In the genomic region with DNA sequence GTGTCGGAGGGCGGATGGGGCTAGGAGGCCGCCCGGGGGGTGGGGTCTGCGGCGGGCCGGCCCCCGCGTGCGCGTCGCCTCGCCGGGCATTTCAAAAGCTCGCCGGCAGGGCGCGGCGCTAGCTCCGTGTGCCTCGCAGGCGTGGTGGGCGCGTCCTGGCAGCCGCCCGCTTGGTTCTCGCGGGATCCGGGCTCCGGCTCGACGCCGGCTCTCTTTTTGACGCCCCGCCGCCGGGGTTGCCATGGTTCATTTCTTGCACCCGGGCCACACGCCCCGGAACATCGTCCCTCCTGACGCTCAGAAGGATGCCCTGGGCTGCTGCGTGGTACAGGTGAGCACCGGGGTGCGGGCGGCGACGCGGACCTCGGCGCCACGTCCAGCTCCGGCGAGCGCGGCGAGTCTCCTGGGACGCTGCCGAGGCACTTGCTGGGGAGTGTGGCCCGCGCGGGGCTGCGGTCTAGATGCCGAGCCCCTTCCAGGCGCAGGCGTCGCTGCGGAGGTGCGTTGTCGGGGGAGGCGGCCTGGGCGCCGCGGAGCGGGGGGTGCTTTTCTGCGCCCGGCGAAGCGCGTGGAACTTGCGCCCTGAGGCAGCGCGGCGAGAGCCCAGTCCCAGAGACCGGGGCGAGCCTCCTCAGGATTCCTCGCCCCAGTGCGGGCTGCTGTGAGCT, we compare ENCODE assay signal across 8 cellular contexts. TPM values are rescaled to one million over a fixed set of nuclear protein-coding genes. Genes with fewer than 3 reads are reported as not detected.
DNase-seq lines count a peak whose midpoint lies in the region; ATAC-seq and TF ChIP-seq lines count a peak whose summit lies in the region.

Gene ZYG11A, plus strand, starts transcription at position 118 of the 668 bp plus-strand sequence. Its CDS starts 124 bp downstream, at position 242.

- peak within 1 kb of the TSS; percentile 83 for H2AFZ ChIP-seq in hepatocyte
- peak within 1 kb of the TSS; percentile 89 for H2AFZ ChIP-seq in smooth muscle cell (ENCODE audit: low read depth)

- TF ChIP-seq EP300 in Ishikawa (IDR thresholded peaks at IDR 0.05; ENCODE audit: borderline replicate concordance) = no peak

- H3K4me1 ChIP-seq in hepatocyte (ENCODE audit: insufficient read depth) = no peaks in the 10 kb centered on the region
- peaks cover 3% of the 10 kb centered on the region for H3K4me1 ChIP-seq in smooth muscle cell (ENCODE audit: low read depth)

- no peaks in the 10 kb centered on the region for H3K9me2 ChIP-seq in hepatocyte (replicated peaks; ENCODE audit: insufficient read depth)

- H3K9me3 ChIP-seq in SK-N-MC (ENCODE audit: low read depth, low read length) (no peaks in the 10 kb centered on the region), hepatocyte (ENCODE audit: low read depth) (no peaks in the 10 kb centered on the region), smooth muscle cell (replicated peaks; ENCODE audit: low read depth) (no peaks in the 10 kb centered on the region)

- H4K20me1 ChIP-seq in hepatocyte (ENCODE audit: insufficient read depth, poor library complexity, severe bottlenecking) = no peaks in the 10 kb centered on the region
- no peaks in the 10 kb centered on the region for H4K20me1 ChIP-seq in smooth muscle cell (ENCODE audit: low read depth)

- no peaks in the 10 kb centered on the region for H3F3A ChIP-seq in smooth muscle cell (ENCODE audit: low read depth)

- H3K9ac ChIP-seq in SK-N-MC (ENCODE audit: insufficient read length) (no peak within 1 kb of the TSS), smooth muscle cell (ENCODE audit: low read depth) (no peak within 1 kb of the TSS)

- TF ChIP-seq CTCF in hepatocyte (IDR thresholded peaks at IDR 0.05; ENCODE audit: poor library complexity) (no peak), smooth muscle cell (IDR thresholded peaks at IDR 0.05; ENCODE audit: borderline replicate concordance, insufficient read depth, poor library complexity, severe bottlenecking) (peak; percentile 22)

- H3K27me3 ChIP-seq in hepatocyte (peaks cover 13% of the 10 kb centered on the region), smooth muscle cell (ENCODE audit: low read depth) (peaks cover 35% of the 10 kb centered on the region)

- no peak within 1 kb of the TSS for H3K27ac ChIP-seq in SK-N-MC
- H3K27ac ChIP-seq in hepatocyte = peak within 1 kb of the TSS; percentile 19
- no peak within 1 kb of the TSS for H3K27ac ChIP-seq in smooth muscle cell (ENCODE audit: low read depth)

- 3% methylated on average over 56 of the region's 88 CpGs for WGBS in hepatocyte (ENCODE audit: low lambda C conversion rate, missing lambda C conversion rate)
- WGBS in smooth muscle cell (ENCODE audit: low lambda C conversion rate) = 2% methylated on average over 65 of the region's 88 CpGs

- H3K4me3 ChIP-seq in SK-N-MC (peak within 1 kb of the TSS; percentile 70), hepatocyte (peak within 1 kb of the TSS; percentile 38), smooth muscle cell (peak within 1 kb of the TSS; percentile 55)

- H3K4me2 ChIP-seq in hepatocyte (peak within 1 kb of the TSS; percentile 92), smooth muscle cell (peak within 1 kb of the TSS; percentile 88)

- peak; percentile 97 for DNase-seq in D341Med (ENCODE audit: low spot score)
- no peak for DNase-seq in SK-N-MC (ENCODE audit: low read depth, low spot score)
- peak; percentile 42 for DNase-seq in activated naive CD8-positive, alpha-beta T cell treated with anti-CD3 and anti-CD28 coated beads, Interleukin-2, amount 50 U/mL, for 16 hours (ENCODE audit: low read depth, low spot score)
- peak; percentile 93 for DNase-seq in hepatocyte (ENCODE audit: low spot score)
- DNase-seq in smooth muscle cell (lab: John Stamatoyannopoulos, UW; ENCODE audit: unreplicated experiment) = no peak

- ATAC-seq in GM21447 (IDR thresholded peaks at IDR 0.05; ENCODE audit: unreplicated experiment) (peak; percentile 79), HG03097 (IDR thresholded peaks at IDR 0.05; ENCODE audit: low FRiP score, unreplicated experiment) (no peak)

- no peaks in the 10 kb centered on the region for H3K79me2 ChIP-seq in hepatocyte
- H3K79me2 ChIP-seq in smooth muscle cell (ENCODE audit: low read depth) = no peaks in the 10 kb centered on the region

- H3K36me3 ChIP-seq in SK-N-MC (ENCODE audit: insufficient read depth, low read length) (no peaks in the 10 kb centered on the region), hepatocyte (replicated peaks; ENCODE audit: insufficient read depth, low read depth) (no peaks in the 10 kb centered on the region), smooth muscle cell (ENCODE audit: low read depth) (no peaks in the 10 kb centered on the region)

- TF ChIP-seq RAD21 in Ishikawa (IDR thresholded peaks at IDR 0.05; ENCODE audit: low read depth) = peak; percentile 8; the same call in 1 of the 2 replicates

TF ChIP-seq in Ishikawa, 13 proteins besides CTCF, POLR2A, EP300 and RAD21:
- peak; percentile 32 for TF ChIP-seq TAF1 (IDR thresholded peaks at IDR 0.05; ENCODE audit: low read depth)
- peak; percentile 95 for TF ChIP-seq MAX (IDR thresholded peaks at IDR 0.05)
- no peak for TF ChIP-seq CREB1 (IDR thresholded peaks at IDR 0.05; ENCODE audit: low read depth)

RNA-seq across cellular contexts. Expression of gene ZYG11A, which starts in this region (rescaled TPM):
- total RNA-seq in hepatocyte (1.1 and 1.8 TPM in 2 replicates), smooth muscle cell (not detected in 2 replicates)
- polyA plus RNA-seq in hepatocyte (0.40 TPM in 2 replicates), smooth muscle cell (0.24 TPM in 1 of 2 replicates, not detected in the other)

Comparison
In these comparisons a context has a peak if more than half of its experiments do, and no peak if none do; other contexts are left out.
1. DNase-seq: peak in D341Med (single experiment), activated naive CD8-positive, alpha-beta T cell treated with anti-CD3 and anti-CD28 coated beads, Interleukin-2, amount 50 U/mL, for 16 hours (single experiment) and hepatocyte (single experiment); none in SK-N-MC (single experiment) and smooth muscle cell (single experiment).
2. Peak in every context shown above with its lines, with median percentiles within 50 percentile points of each other: H3K4me3 ChIP-seq.